ENCODE assay signal across 33 cellular contexts in the genomic region with DNA sequence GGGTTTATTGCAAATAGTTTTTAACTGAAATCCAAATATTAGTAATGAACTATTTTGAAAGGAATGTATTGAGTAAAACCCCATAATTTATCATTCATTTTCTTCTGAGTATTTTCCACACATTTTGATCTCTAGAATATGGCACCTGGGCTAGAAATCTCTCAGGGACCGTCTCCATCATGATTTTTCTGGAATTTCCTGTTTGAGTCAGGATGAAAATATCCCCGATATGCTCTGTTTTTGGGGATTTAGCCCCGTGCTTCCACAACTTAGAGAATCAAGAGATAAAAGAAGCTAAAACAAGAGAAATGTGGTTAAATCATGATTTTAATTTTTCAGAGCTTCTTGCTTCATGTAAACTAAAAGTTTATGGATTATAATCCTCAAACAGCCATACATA.
"Had no signal": no experiment of that assay in that cellular context is flagged by ENCODE, and none has a peak within 500 bp of the region (broad histone marks: within the 10 kb centered on the region; RNA-seq: fewer than 3 reads in every experiment).

No MANE protein-coding gene starts in this region.

- ATAC-seq: effector memory CD8-positive, alpha-beta T cell; left cardiac atrium; left ventricle myocardium superior; pancreas; sciatic nerve had no signal

- H3K36me3 ChIP-seq: ascending aorta, heart right ventricle, pancreas, prostate gland, thoracic aorta had no signal

- H3K4me3 Mint-ChIP-seq: activated CD4-positive, alpha-beta memory T cell treated with anti-CD3 and anti-CD28 coated beads for 36 hours; activated CD4-positive, alpha-beta T cell treated with anti-CD3 and anti-CD28 coated beads, Interleukin-2, amount 10 ng/mL, durations not matched to agents 24 days and 14 days; activated naive CD4-positive, alpha-beta T cell treated with anti-CD3 and anti-CD28 coated beads, Interleukin-2, amount 10 ng/mL, durations not matched to agents 7 days and 5 days; activated naive CD8-positive, alpha-beta T cell treated with anti-CD3 and anti-CD28 coated beads, Interleukin-2, amount 10 ng/mL, durations not matched to agents 7 days and 5 days; activated T-cell treated with anti-CD3 and anti-CD28 coated beads, Interleukin-2, amount 50 U/mL, for 24 hours; effector memory CD8-positive, alpha-beta T cell; mesothelial cell of epicardium; naive B cell; nephron progenitor cell; stimulated activated naive CD8-positive, alpha-beta T cell treated with anti-CD3 and anti-CD28 coated beads, Interleukin-15, Interleukin-2, amounts not matched to agents 100 ng/mL and 50 ng/mL, for 24 hours had no signal

- H3K9me3 Mint-ChIP-seq: activated CD4-positive, alpha-beta memory T cell treated with anti-CD3 and anti-CD28 coated beads for 36 hours; activated CD4-positive, alpha-beta T cell treated with anti-CD3 and anti-CD28 coated beads, Interleukin-2, amount 10 ng/mL, durations not matched to agents 24 days and 14 days; activated naive CD4-positive, alpha-beta T cell treated with anti-CD3 and anti-CD28 coated beads, Interleukin-2, amount 10 ng/mL, durations not matched to agents 7 days and 5 days; activated naive CD8-positive, alpha-beta T cell treated with anti-CD3 and anti-CD28 coated beads, Interleukin-2, amount 10 ng/mL, durations not matched to agents 7 days and 5 days; activated T-cell treated with anti-CD3 and anti-CD28 coated beads, Interleukin-2, amount 50 U/mL, for 24 hours; mesothelial cell of epicardium; nephron progenitor cell; stimulated activated naive CD8-positive, alpha-beta T cell treated with anti-CD3 and anti-CD28 coated beads, Interleukin-15, Interleukin-2, amounts not matched to agents 100 ng/mL and 50 ng/mL, for 24 hours had no signal

- H3K27ac Mint-ChIP-seq: activated CD4-positive, alpha-beta memory T cell treated with anti-CD3 and anti-CD28 coated beads for 36 hours; activated CD4-positive, alpha-beta T cell treated with anti-CD3 and anti-CD28 coated beads, Interleukin-2, amount 10 ng/mL, durations not matched to agents 24 days and 14 days; activated naive CD4-positive, alpha-beta T cell treated with anti-CD3 and anti-CD28 coated beads, Interleukin-2, amount 10 ng/mL, durations not matched to agents 7 days and 5 days; activated naive CD8-positive, alpha-beta T cell treated with anti-CD3 and anti-CD28 coated beads, Interleukin-2, amount 10 ng/mL, durations not matched to agents 7 days and 5 days; activated T-cell treated with anti-CD3 and anti-CD28 coated beads, Interleukin-2, amount 50 U/mL, for 24 hours; effector memory CD8-positive, alpha-beta T cell; mesothelial cell of epicardium; naive B cell; nephron progenitor cell; stimulated activated naive CD8-positive, alpha-beta T cell treated with anti-CD3 and anti-CD28 coated beads, Interleukin-15, Interleukin-2, amounts not matched to agents 100 ng/mL and 50 ng/mL, for 24 hours had no signal

- H3K27ac ChIP-seq: ascending aorta, pancreas, prostate gland, skin epidermis, thoracic aorta had no signal

- H3K27me3 Mint-ChIP-seq: activated CD4-positive, alpha-beta memory T cell treated with anti-CD3 and anti-CD28 coated beads for 36 hours; activated CD4-positive, alpha-beta T cell treated with anti-CD3 and anti-CD28 coated beads, Interleukin-2, amount 10 ng/mL, durations not matched to agents 24 days and 14 days; activated naive CD4-positive, alpha-beta T cell treated with anti-CD3 and anti-CD28 coated beads, Interleukin-2, amount 10 ng/mL, durations not matched to agents 7 days and 5 days; activated naive CD8-positive, alpha-beta T cell treated with anti-CD3 and anti-CD28 coated beads, Interleukin-2, amount 10 ng/mL, durations not matched to agents 7 days and 5 days; effector memory CD8-positive, alpha-beta T cell; naive B cell; stimulated activated naive CD8-positive, alpha-beta T cell treated with anti-CD3 and anti-CD28 coated beads, Interleukin-15, Interleukin-2, amounts not matched to agents 100 ng/mL and 50 ng/mL, for 24 hours had no signal

- H3K27me3 ChIP-seq: ascending aorta, heart right ventricle, pancreas had no signal

- DNase-seq: activated CD4-positive, alpha-beta memory T cell treated with anti-CD3 and anti-CD28 coated beads for 36 hours; activated CD4-positive, alpha-beta T cell treated with anti-CD3 and anti-CD28 coated beads, Interleukin-2, amount 10 ng/mL, durations not matched to agents 24 days and 14 days; activated CD4-positive, CD25-positive, alpha-beta regulatory T cell treated with anti-CD3 and anti-CD28 coated beads, Interleukin-2, amount 50 U/mL, for 72 hours; activated CD8-positive, alpha-beta memory T cell treated with anti-CD3 and anti-CD28 coated beads, Interleukin-2, amount 50 U/mL, for 4 hours; activated gamma-delta T cell; activated naive CD4-positive, alpha-beta T cell treated with anti-CD3 and anti-CD28 coated beads, Interleukin-2, amount 10 ng/mL, durations not matched to agents 7 days and 5 days; activated naive CD8-positive, alpha-beta T cell treated with anti-CD3 and anti-CD28 coated beads, Interleukin-2, amount 10 ng/mL, durations not matched to agents 7 days and 5 days; activated T-cell treated with anti-CD3 and anti-CD28 coated beads, Interleukin-2, amount 50 U/mL, for 24 hours; caudate nucleus; cortex of kidney; effector memory CD8-positive, alpha-beta T cell; erythroblast; foreskin fibroblast; heart right ventricle; islet precursor cell; left cardiac atrium; left ventricle myocardium superior; naive B cell; nephron progenitor cell; pancreas; retina; stimulated activated CD4-positive, alpha-beta T cell treated with anti-CD3 and anti-CD28 coated beads, Interleukin-12 subunit alpha, Interleukin-12 subunit beta, amount 100 ng/mL, for 4 hours; stimulated activated CD4-positive, alpha-beta T cell treated with anti-CD3 and anti-CD28 coated beads, Interleukin-4, amount 100 ng/mL, for 1 hour; T-helper 2 cell; trophoblast cell had no signal

- H3K36me3 Mint-ChIP-seq: activated CD4-positive, alpha-beta memory T cell treated with anti-CD3 and anti-CD28 coated beads for 36 hours; activated naive CD4-positive, alpha-beta T cell treated with anti-CD3 and anti-CD28 coated beads, Interleukin-2, amount 10 ng/mL, durations not matched to agents 7 days and 5 days; activated naive CD8-positive, alpha-beta T cell treated with anti-CD3 and anti-CD28 coated beads, Interleukin-2, amount 10 ng/mL, durations not matched to agents 7 days and 5 days; mesothelial cell of epicardium; naive B cell had no signal

- H3K4me3 ChIP-seq: ascending aorta, heart right ventricle, pancreas, prostate gland, skin epidermis, thoracic aorta had no signal

- FAIRE-seq: pancreas, urothelium cell line had no signal

- H3K4me1 ChIP-seq: ascending aorta, pancreas, prostate gland had no signal

- H3K4me1 Mint-ChIP-seq: activated naive CD8-positive, alpha-beta T cell treated with anti-CD3 and anti-CD28 coated beads, Interleukin-2, amount 10 ng/mL, durations not matched to agents 7 days and 5 days; nephron progenitor cell had no signal

- H3K9me3 ChIP-seq: ascending aorta, heart right ventricle, pancreas, prostate gland, thoracic aorta had no signal
